ENCODE assay signal across 8 cellular contexts in the genomic region with DNA sequence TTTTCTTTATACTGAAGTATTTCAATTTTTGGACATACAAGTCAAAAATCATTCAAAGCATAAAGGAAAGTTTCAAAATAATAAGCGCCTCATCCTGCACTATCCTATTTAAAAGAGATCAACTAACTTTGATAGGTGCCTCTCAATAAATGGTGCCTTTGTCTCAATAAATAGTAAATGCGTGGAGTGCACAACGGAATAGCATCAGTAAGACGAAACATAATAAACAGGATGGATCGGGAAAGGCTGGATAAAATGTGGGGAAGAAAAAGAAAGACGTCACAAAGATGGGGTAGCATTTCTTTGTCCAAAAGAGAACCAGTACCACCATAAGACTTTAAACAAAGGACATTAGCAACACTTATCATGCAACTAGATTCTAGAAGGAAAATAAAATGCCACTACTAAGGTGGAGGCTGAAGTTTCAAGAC. TPM values are rescaled to one million over a fixed set of nuclear protein-coding genes. Genes with fewer than 3 reads are reported as not detected.
A peak's percentile ranks its signal among the peaks of the same experiment; 100 is the strongest.
DNase-seq lines count a peak whose midpoint lies in the region; FAIRE-seq and TF ChIP-seq lines count a peak whose summit lies in the region.

No MANE protein-coding gene starts in this region.

- peaks cover 28% of the 10 kb centered on the region for H3K27me3 ChIP-seq in keratinocyte (ENCODE audit: control insufficient read depth, extremely low read depth, insufficient read depth, low read length)

- H3K27ac Mint-ChIP-seq in T-helper 1 cell treated with Interleukin-12 subunit alpha and Interleukin-12 subunit beta and Interleukin-4 antibody, amounts not matched to agents 30 μg/mL and 1 μg/mL, for 36 hours: peak overlapping the region; percentile 64
- H3K27ac Mint-ChIP-seq in activated T-helper 1 cell treated with anti-CD3 and anti-CD28 coated beads, Interleukin-12 subunit alpha, Interleukin-12 subunit beta, Interleukin-2, Interleukin-4 antibody, amounts not matched to agents 30 ng/mL and 10 ng/mL and 1 ng/mL, durations not matched to agents 14 hours and 24 hours and 36 hours: no peak overlapping the region

- no peaks in the 10 kb centered on the region for H3K79me2 ChIP-seq in keratinocyte (ENCODE audit: control insufficient read depth, insufficient read depth, low read length)

- intact Hi-C loops in activated T-helper 1 cell treated with anti-CD3 and anti-CD28 coated beads, Interleukin-12 subunit alpha, Interleukin-12 subunit beta, Interleukin-2, Interleukin-4 antibody, amounts not matched to agents 30 ng/mL and 10 ng/mL and 1 ng/mL, durations not matched to agents 14 hours and 24 hours and 36 hours (cut with micrococcal nuclease): no loop called here
- intact Hi-C loops in head of caudate nucleus (cut with DNase I): loop anchor here (10.0 kb wide), 1 partner anchor 101 kb away; no protein-coding TSS in a partner anchor

- DNase-seq in T-helper 1 cell (no peak), keratinocyte (ENCODE audit: low read depth, low spot score) (no peak), superior temporal gyrus (ENCODE audit: extremely low spot score) (peak; percentile 65), head of caudate nucleus (no peak), OCI-M1 (lab: John Stamatoyannopoulos, UW) (no peak)
- DNase-seq in activated T-helper 1 cell treated with anti-CD3 and anti-CD28 coated beads, Interleukin-12 subunit alpha, Interleukin-12 subunit beta, Interleukin-2, Interleukin-4 antibody, amounts not matched to agents 30 ng/mL and 10 ng/mL and 1 ng/mL, durations not matched to agents 14 hours and 24 hours and 36 hours (ENCODE audit: low spot score): no peak
- no peak for DNase-seq in stimulated activated CD4-positive, alpha-beta T cell treated with anti-CD3 and anti-CD28 coated beads, Interleukin-12 subunit alpha, Interleukin-12 subunit beta, amount 100 ng/mL, for 4 hours

- no peaks in the 10 kb centered on the region for H3K9me3 ChIP-seq in keratinocyte (ENCODE audit: control insufficient read depth, low read depth, low read length)

- dilution Hi-C loops in keratinocyte (cut with MboI; ENCODE audit: extremely low pct_ligation_motif_present, low sequenced_read_pairs): no loop called here

- H2AFZ ChIP-seq in keratinocyte (ENCODE audit: control insufficient read depth, low read length): no peak overlapping the region

- peak overlapping the region; percentile 82 for H3K4me3 Mint-ChIP-seq in T-helper 1 cell treated with Interleukin-12 subunit alpha and Interleukin-12 subunit beta and Interleukin-4 antibody, amounts not matched to agents 30 μg/mL and 1 μg/mL, for 36 hours
- H3K4me3 Mint-ChIP-seq in activated T-helper 1 cell treated with anti-CD3 and anti-CD28 coated beads, Interleukin-12 subunit alpha, Interleukin-12 subunit beta, Interleukin-2, Interleukin-4 antibody, amounts not matched to agents 30 ng/mL and 10 ng/mL and 1 ng/mL, durations not matched to agents 14 hours and 24 hours and 36 hours: peak overlapping the region; percentile 77

- H3K9me1 ChIP-seq in keratinocyte (ENCODE audit: control insufficient read depth, extremely low read depth, insufficient read depth, low read length): no peaks in the 10 kb centered on the region

- no peaks in the 10 kb centered on the region for H3K36me3 Mint-ChIP-seq in T-helper 1 cell treated with Interleukin-12 subunit alpha and Interleukin-12 subunit beta and Interleukin-4 antibody, amounts not matched to agents 30 μg/mL and 1 μg/mL, for 36 hours (ENCODE audit: low read depth)
- H3K36me3 Mint-ChIP-seq in activated T-helper 1 cell treated with anti-CD3 and anti-CD28 coated beads, Interleukin-12 subunit alpha, Interleukin-12 subunit beta, Interleukin-2, Interleukin-4 antibody, amounts not matched to agents 30 ng/mL and 10 ng/mL and 1 ng/mL, durations not matched to agents 14 hours and 24 hours and 36 hours (ENCODE audit: low read depth): no peaks in the 10 kb centered on the region

- H3K36me3 ChIP-seq in keratinocyte (ENCODE audit: control insufficient read depth in 2 of 2, extremely low read depth in 1 of 2, insufficient read depth in 2 of 2, low read length in 2 of 2): no peaks in the 10 kb centered on the region

- peak overlapping the region; percentile 58 for H3K4me2 ChIP-seq in keratinocyte (ENCODE audit: control insufficient read depth, extremely low read depth, insufficient read depth, low read depth, low read length)

- H3K27me3 Mint-ChIP-seq in T-helper 1 cell treated with Interleukin-12 subunit alpha and Interleukin-12 subunit beta and Interleukin-4 antibody, amounts not matched to agents 30 μg/mL and 1 μg/mL, for 36 hours (ENCODE audit: low read depth): peaks cover 46% of the 10 kb centered on the region
- H3K27me3 Mint-ChIP-seq in activated T-helper 1 cell treated with anti-CD3 and anti-CD28 coated beads, Interleukin-12 subunit alpha, Interleukin-12 subunit beta, Interleukin-2, Interleukin-4 antibody, amounts not matched to agents 30 ng/mL and 10 ng/mL and 1 ng/mL, durations not matched to agents 14 hours and 24 hours and 36 hours (ENCODE audit: insufficient read depth): peaks cover 40% of the 10 kb centered on the region

- H3K4me1 Mint-ChIP-seq in T-helper 1 cell treated with Interleukin-12 subunit alpha and Interleukin-12 subunit beta and Interleukin-4 antibody, amounts not matched to agents 30 μg/mL and 1 μg/mL, for 36 hours (ENCODE audit: low read depth): peaks cover 12% of the 10 kb centered on the region
- H3K4me1 Mint-ChIP-seq in activated T-helper 1 cell treated with anti-CD3 and anti-CD28 coated beads, Interleukin-12 subunit alpha, Interleukin-12 subunit beta, Interleukin-2, Interleukin-4 antibody, amounts not matched to agents 30 ng/mL and 10 ng/mL and 1 ng/mL, durations not matched to agents 14 hours and 24 hours and 36 hours (ENCODE audit: low read depth): peaks cover 13% of the 10 kb centered on the region

- no peak overlapping the region for H3K4me3 ChIP-seq in keratinocyte (ENCODE audit: control insufficient read depth in 2 of 3, extremely low read depth in 1 of 3, insufficient read depth in 2 of 3, low read depth in 1 of 3, low read length in 3 of 3)

- no peak overlapping the region for H3K27ac ChIP-seq in keratinocyte (ENCODE audit: control insufficient read depth, insufficient read depth, low read length)

- no peaks in the 10 kb centered on the region for H4K20me1 ChIP-seq in keratinocyte (ENCODE audit: control insufficient read depth, extremely low read depth, insufficient read depth, low read length)

- H3K4me1 ChIP-seq in keratinocyte (ENCODE audit: control insufficient read depth, extremely low read depth, insufficient read depth, low read length): peaks cover 3% of the 10 kb centered on the region

- H3K9me3 Mint-ChIP-seq in T-helper 1 cell treated with Interleukin-12 subunit alpha and Interleukin-12 subunit beta and Interleukin-4 antibody, amounts not matched to agents 30 μg/mL and 1 μg/mL, for 36 hours: no peaks in the 10 kb centered on the region
- H3K9me3 Mint-ChIP-seq in activated T-helper 1 cell treated with anti-CD3 and anti-CD28 coated beads, Interleukin-12 subunit alpha, Interleukin-12 subunit beta, Interleukin-2, Interleukin-4 antibody, amounts not matched to agents 30 ng/mL and 10 ng/mL and 1 ng/mL, durations not matched to agents 14 hours and 24 hours and 36 hours: no peaks in the 10 kb centered on the region

- no peak for FAIRE-seq in keratinocyte (lab: Jason Lieb, UNC)

- H3K9ac ChIP-seq in keratinocyte (ENCODE audit: control insufficient read depth, extremely low read depth, insufficient read depth, low read length): no peak overlapping the region

- TF ChIP-seq CTCF in keratinocyte (optimal IDR thresholded peaks at IDR 0.05 in 1 of 3, IDR thresholded peaks at IDR 0.05 in 1 of 3, conservative IDR thresholded peaks at IDR 0.05 in 1 of 3; ENCODE audit: extremely low read depth in 1 of 3, insufficient read depth in 2 of 3, low read length in 3 of 3): no peak

RNA-seq across cellular contexts. Expression of gene PRKAR2B, which starts 0.6 kb away (rescaled TPM):
- 0.42 and 1.0 TPM in 2 replicates for total RNA-seq in activated T-helper 1 cell treated with anti-CD3 and anti-CD28 coated beads, Interleukin-12 subunit alpha, Interleukin-12 subunit beta, Interleukin-2, Interleukin-4 antibody, amounts not matched to agents 30 ng/mL and 10 ng/mL and 1 ng/mL, durations not matched to agents 14 hours and 24 hours and 36 hours
- polyA plus RNA-seq in keratinocyte: 0.01 TPM in 1 of 3 replicates, not detected in the others
- polyA plus RNA-seq in keratinocyte (2011; ENCODE audit: low read depth): 0.09 TPM
- polyA plus RNA-seq in keratinocyte (2011; cell fraction: cytosol; rRNA removed): not detected in 2 replicates
- not detected in 2 replicates for polyA plus RNA-seq in keratinocyte (2011; cell fraction: nucleus; rRNA removed)
- not detected in 2 replicates for polyA plus RNA-seq in keratinocyte (2012; ENCODE audit: low replicate concordance)
- polyA minus RNA-seq in keratinocyte: not detected in 3 replicates
- polyA minus RNA-seq in keratinocyte (2011; cell fraction: cytosol; rRNA and poly(A)+ RNA removed): not detected
- not detected in 2 replicates for polyA minus RNA-seq in keratinocyte (2011; cell fraction: nucleus; rRNA and poly(A)+ RNA removed)
